In genomic region chr6:1667805-1668175, GRCh38 we compare ENCODE assay signal across 1 cellular context.
TF ChIP-seq lines count a peak whose summit lies in the region.

No MANE protein-coding gene starts in this region.

TF ChIP-seq in SK-N-SH treated with all-trans-retinoic acid at 6 μM for 48 hours, 23 proteins besides CTCF, POLR2A, EP300 and RAD21 (continued from another document):
- TF ChIP-seq CSRNP3 (CRISPR knock-in tag; IDR thresholded peaks at IDR 0.05) (no peak), ARNTL (CRISPR knock-in tag; IDR thresholded peaks at IDR 0.05; ENCODE audit: borderline replicate concordance, low read depth) (no peak), TOX (CRISPR knock-in tag; IDR thresholded peaks at IDR 0.05; ENCODE audit: borderline replicate concordance) (no peak), CREB5 (CRISPR knock-in tag; IDR thresholded peaks at IDR 0.05; ENCODE audit: low read depth) (no peak), PPARA (CRISPR knock-in tag; IDR thresholded peaks at IDR 0.05; ENCODE audit: borderline replicate concordance) (no peak), ZNF565 (CRISPR knock-in tag; conservative IDR thresholded peaks at IDR 0.05; ENCODE audit: low read depth) (no peak), OSR1 (CRISPR knock-in tag; IDR thresholded peaks at IDR 0.05) (no peak)
